In the genomic region with DNA sequence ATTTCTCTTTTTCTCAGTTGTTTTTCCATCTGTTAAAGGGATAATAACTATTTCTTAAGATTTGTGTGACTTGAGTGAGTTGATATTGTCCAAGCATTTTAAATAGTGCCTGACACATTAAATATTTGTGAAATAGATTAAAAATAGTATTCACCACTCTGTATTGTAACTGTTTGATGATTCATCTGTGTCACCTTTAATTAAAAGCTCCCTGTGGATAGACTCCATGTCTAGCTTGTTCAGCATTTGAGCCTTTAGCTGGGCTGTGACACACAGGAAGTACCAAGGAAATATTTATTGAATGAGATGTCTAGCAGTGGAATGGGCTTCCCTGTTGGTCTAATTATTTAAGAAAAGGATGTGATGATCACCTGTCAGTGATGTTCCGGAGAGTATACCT, we compare ENCODE assay signal across 10 cellular contexts. TPM values are rescaled to one million over a fixed set of nuclear protein-coding genes. Genes with fewer than 3 reads are reported as not detected.
DNase-seq lines count a peak whose midpoint lies in the region; ATAC-seq and TF ChIP-seq lines count a peak whose summit lies in the region.
"Had no signal": no experiment of that assay in that cellular context is flagged by ENCODE, and none has a peak within 500 bp of the region (broad histone marks: within the 10 kb centered on the region; RNA-seq: fewer than 3 reads in every experiment).

No MANE protein-coding gene starts in this region.

- no peaks in the 10 kb centered on the region for H3K27me3 ChIP-seq in SJSA1 (replicated peaks)
- H3K27me3 ChIP-seq in foreskin keratinocyte, result no peaks in the 10 kb centered on the region

- no peak for TF ChIP-seq CTCF in foreskin keratinocyte (conservative IDR thresholded peaks at IDR 0.05)

- no peaks in the 10 kb centered on the region for H3K36me3 ChIP-seq in SJSA1

- peak; percentile 17 for ATAC-seq in foreskin keratinocyte
- no peak for ATAC-seq in GM18867 (IDR thresholded peaks at IDR 0.05; ENCODE audit: unreplicated experiment)

- DNase-seq in NCI-H345 (lab: John Stamatoyannopoulos, UW) (peak; percentile 12), NCI-H345 treated with DMSO at 0.1 percent for 48 hours (lab: John Stamatoyannopoulos, UW; ENCODE audit: unreplicated experiment) (no peak), SJSA1 (ENCODE audit: low read depth in 1 of 2, low spot score in 2 of 2) (peak in 1 of 2 experiments; percentile 66), foreskin keratinocyte (peak; percentile 21 to 66), NCI-H1105 treated with DMSO at 0.1 percent for 48 hours (lab: John Stamatoyannopoulos, UW) (no peak), NCI-H2171 treated with DMSO at 0.1 percent for 48 hours (lab: John Stamatoyannopoulos, UW) (no peak)
- DNase-seq: stimulated activated CD4-positive, alpha-beta T cell treated with anti-CD3 and anti-CD28 coated beads, Interleukin-1b, Interleukin-23, amount 100 ng/mL, for 48 hours had no signal

- H3K9me3 ChIP-seq in SJSA1 (replicated peaks), result no peaks in the 10 kb centered on the region

- H3K4me1 ChIP-seq in SJSA1 (replicated peaks) (peaks cover 24% of the 10 kb centered on the region), foreskin keratinocyte (peaks cover 19% of the 10 kb centered on the region)

- H3K4me3 ChIP-seq in SJSA1, result no peak overlapping the region

- H3K27ac ChIP-seq in SJSA1, result peak overlapping the region; percentile 1; the same call in 1 of the 2 replicates
- H3K27ac ChIP-seq in foreskin keratinocyte, result no peak overlapping the region
- peak overlapping the region; percentile 27 for H3K27ac ChIP-seq in temporal lobe (ENCODE audit: low read depth, low read length)

RNA-seq across cellular contexts. Expression of a gene that starts 1.8 kb away (rescaled TPM):
- 0.13 TPM in 1 of 2 replicates, not detected in the other for total RNA-seq in SJSA1 (2014; rRNA removed; shearing (Covaris generic))
- total RNA-seq in foreskin keratinocyte, result 0.14 and 0.41 TPM in 2 replicates
- polyA plus RNA-seq in foreskin keratinocyte, result 0.19 and 0.20 TPM in 2 replicates
- total RNA-seq in temporal lobe, result 1.7 TPM
- total RNA-seq: activated CD8-positive, alpha-beta memory T cell treated with anti-CD3 and anti-CD28 coated beads for 36 hours had no signal

RNA-seq across cellular contexts. Expression of a gene that starts 54.6 kb away (rescaled TPM):
- not detected in 2 replicates for total RNA-seq in SJSA1 (2014; rRNA removed; shearing (Covaris generic))
- total RNA-seq in foreskin keratinocyte, result not detected in 2 replicates
- not detected in 2 replicates for polyA plus RNA-seq in foreskin keratinocyte
- not detected for total RNA-seq in temporal lobe
- total RNA-seq: activated CD8-positive, alpha-beta memory T cell treated with anti-CD3 and anti-CD28 coated beads for 36 hours had no signal

RNA-seq across cellular contexts. Expression of a gene that starts 58.9 kb away (rescaled TPM):
- total RNA-seq in SJSA1 (2014; rRNA removed; shearing (Covaris generic)), result 1.9 and 2.8 TPM in 2 replicates
- total RNA-seq in foreskin keratinocyte, result 0.51 and 1.1 TPM in 2 replicates
- 0.28 and 0.37 TPM in 2 replicates for polyA plus RNA-seq in foreskin keratinocyte
- 7.9 TPM for total RNA-seq in temporal lobe

Comparison
In these comparisons a context has a peak if more than half of its experiments do, and no peak if none do; other contexts are left out.
1. DNase-seq: peak in NCI-H345 (single experiment) and foreskin keratinocyte (2 of 2); none in NCI-H345 treated with DMSO at 0.1 percent for 48 hours (single experiment), NCI-H1105 treated with DMSO at 0.1 percent for 48 hours (single experiment) and NCI-H2171 treated with DMSO at 0.1 percent for 48 hours (single experiment).